ENCODE assay signal across 28 cellular contexts in genomic region chr3:165797551-165797950, GRCh38. TPM values are rescaled to one million over a fixed set of nuclear protein-coding genes. Genes with fewer than 3 reads are reported as not detected.
"Had no signal": no experiment of that assay in that cellular context is flagged by ENCODE, and none has a peak within 500 bp of the region (broad histone marks: within the 10 kb centered on the region; RNA-seq: fewer than 3 reads in every experiment).

No MANE protein-coding gene starts in this region.

- H3K9me3 ChIP-seq: ascending aorta, left ventricle myocardium inferior, right atrium auricular region, suprapubic skin, tibial artery, upper lobe of right lung had no signal

- DNase-seq: activated CD4-positive, alpha-beta memory T cell treated with anti-CD3 and anti-CD28 coated beads for 36 hours; activated CD4-positive, alpha-beta T cell treated with anti-CD3 and anti-CD28 coated beads, Interleukin-2, amount 10 ng/mL, durations not matched to agents 24 days and 14 days; activated CD8-positive, alpha-beta memory T cell treated with anti-CD3 and anti-CD28 coated beads, Interleukin-2, amount 50 U/mL, for 48 hours; activated gamma-delta T cell; activated naive CD4-positive, alpha-beta T cell treated with anti-CD3 and anti-CD28 coated beads, Interleukin-2, amount 10 ng/mL, durations not matched to agents 7 days and 5 days; activated naive CD8-positive, alpha-beta T cell treated with anti-CD3 and anti-CD28 coated beads, Interleukin-2, amount 10 ng/mL, durations not matched to agents 7 days and 5 days; activated T-cell treated with anti-CD3 and anti-CD28 coated beads, Interleukin-2, amount 50 U/mL, for 24 hours; caudate nucleus; left ventricle myocardium inferior; mesendoderm; natural killer cell; occipital lobe; stimulated activated CD4-positive, alpha-beta T cell treated with anti-CD3 and anti-CD28 coated beads, Interleukin-15, amount 100 ng/mL, for 24 hours; stimulated activated CD4-positive, alpha-beta T cell treated with anti-CD3 and anti-CD28 coated beads, Interleukin-2, amount 100 ng/mL, for 24 hours; stimulated activated naive CD4-positive, alpha-beta T cell; T1000; tibial artery; upper lobe of right lung; WERI-Rb-1 had no signal

- H3K4me3 ChIP-seq: ascending aorta, left ventricle myocardium inferior, lung, neural progenitor cell, right atrium auricular region, suprapubic skin, tibial artery, upper lobe of right lung had no signal

- H3K27ac ChIP-seq: ascending aorta, left ventricle myocardium inferior, neural progenitor cell, right atrium auricular region, suprapubic skin, tibial artery, upper lobe of right lung, WERI-Rb-1 had no signal

- H3K36me3 ChIP-seq: ascending aorta, left ventricle myocardium inferior, neural progenitor cell, right atrium auricular region, suprapubic skin, tibial artery, upper lobe of right lung, WERI-Rb-1 had no signal

- H3K27me3 ChIP-seq: ascending aorta, neural progenitor cell, right atrium auricular region, suprapubic skin, tibial artery, upper lobe of right lung had no signal

- ATAC-seq: activated CD4-positive, CD25-positive, alpha-beta regulatory T cell treated with anti-CD3 and anti-CD28 coated beads, Interleukin-2, amount 50 U/mL, for 24 hours; esophagus mucosa; natural killer cell; upper lobe of right lung had no signal

- H3K4me2 ChIP-seq: neural progenitor cell had no signal

- H2AFZ ChIP-seq: neural progenitor cell had no signal

- H3K4me1 ChIP-seq: ascending aorta, left ventricle myocardium inferior, neural progenitor cell, right atrium auricular region, suprapubic skin, tibial artery, upper lobe of right lung had no signal

RNA-seq across cellular contexts. Expression of gene BCHE, which starts 39.7 kb away (rescaled TPM):
- total RNA-seq: activated CD4-positive, alpha-beta memory T cell treated with anti-CD3 and anti-CD28 coated beads for 36 hours; activated CD4-positive, alpha-beta T cell treated with anti-CD3 and anti-CD28 coated beads, Interleukin-2, amount 10 ng/mL, durations not matched to agents 24 days and 14 days; activated CD8-positive, alpha-beta memory T cell treated with anti-CD3 and anti-CD28 coated beads for 36 hours; activated naive CD8-positive, alpha-beta T cell treated with anti-CD3 and anti-CD28 coated beads, Interleukin-2, amount 10 ng/mL, durations not matched to agents 7 days and 5 days; ascending aorta; mononuclear cell; natural killer cell had no signal
